Comparison of ENCODE assay signal across 13 cellular contexts in genomic region chr9:94995294-94995693, GRCh38.
DNase-seq lines count a peak whose midpoint lies in the region; ATAC-seq, FAIRE-seq and TF ChIP-seq lines count a peak whose summit lies in the region.
"Had no signal": no experiment of that assay in that cellular context is flagged by ENCODE, and none has a peak within 500 bp of the region (broad histone marks: within the 10 kb centered on the region; RNA-seq: fewer than 3 reads in every experiment).

No MANE protein-coding gene starts in this region.

- H3K4me1 ChIP-seq in A549: peaks cover 80% of the 10 kb centered on the region
- no peaks in the 10 kb centered on the region for H3K4me1 ChIP-seq in lung (ENCODE audit: control insufficient read depth in 2 of 2, insufficient read depth in 2 of 2, low read length in 2 of 2)
- H3K4me1 ChIP-seq: foreskin keratinocyte had no signal

- no peaks in the 10 kb centered on the region for H3K27me3 ChIP-seq in brain microvascular endothelial cell (replicated peaks)
- no peaks in the 10 kb centered on the region for H3K27me3 ChIP-seq in lung (ENCODE audit: control insufficient read depth, insufficient read depth)
- H3K27me3 ChIP-seq: foreskin keratinocyte had no signal

- CTCF ChIA-PET in A549 (lab: Yijun Ruan, JAX): interaction anchor here (0.9 to 1.0 kb wide), 2 partner anchors 127 to 213 kb away, joined by 3 read pairs; no protein-coding TSS in a partner anchor
- CTCF ChIA-PET in HEK293T (lab: Yijun Ruan, JAX): no interaction called here

- POLR2A ChIA-PET in A549 (lab: Yijun Ruan, JAX) (no interaction called here), HEK293T (lab: Yijun Ruan, JAX) (interaction anchor here (1.4 kb wide), 1 partner anchor 76 kb away, joined by 3 read pairs; no protein-coding TSS in a partner anchor)

- ATAC-seq in A549 (no peak), lung (ENCODE audit: insufficient read depth, low FRiP score) (no peak), HG03108 (IDR thresholded peaks at IDR 0.05; ENCODE audit: unreplicated experiment) (no peak), HG02981 (IDR thresholded peaks at IDR 0.05; ENCODE audit: unreplicated experiment) (no peak)
- ATAC-seq: activated CD8-positive, alpha-beta T cell treated with anti-CD3 and anti-CD28 coated beads, Interleukin-2, amount 10 ng/mL, durations not matched to agents 7 days and 5 days; foreskin keratinocyte had no signal

- WGBS in A549 (ENCODE audit: missing lambda C conversion rate): 71% methylated on average over 1 of the region's 1 CpG
- WGBS in lung, 2 donors: 85 to 92% methylated on average over 1 of the region's 1 CpG

- no peak for TF ChIP-seq CTCF in A549 (IDR thresholded peaks at IDR 0.05)
- TF ChIP-seq CTCF in brain microvascular endothelial cell (IDR thresholded peaks at IDR 0.05; ENCODE audit: low read depth, low read length, missing control alignments): no peak
- no peak for TF ChIP-seq CTCF in lung (IDR thresholded peaks at IDR 0.05; ENCODE audit: control extremely low read depth, extremely low read depth)
- TF ChIP-seq CTCF in GM13976 (IDR thresholded peaks at IDR 0.05; ENCODE audit: borderline replicate concordance, control extremely low read depth, extremely low read depth, insufficient read depth, missing control alignments): no peak

- in situ Hi-C loops in brain microvascular endothelial cell (cut with HindIII; ENCODE audit: low pct_ligation_motif_present, low sequenced_read_pairs) (no loop called here), GM13976 (cut with MboI; ENCODE audit: low sequenced_read_pairs, unreplicated experiment) (no loop called here)

- peak overlapping the region; percentile 89 to 94 for H3K27ac ChIP-seq in A549
- peak overlapping the region; percentile 58 for H3K27ac ChIP-seq in brain microvascular endothelial cell
- peak overlapping the region; percentile 56 to 75 for H3K27ac ChIP-seq in lung (ENCODE audit: low read depth in 1 of 2, low read length in 1 of 2)
- peak overlapping the region in 13 of 21 experiments; percentile 2 to 77 (median 46) for H3K27ac ChIP-seq in skin epidermis
- H3K27ac ChIP-seq: foreskin keratinocyte had no signal

- H3K9me3 ChIP-seq in A549 (no peaks in the 10 kb centered on the region), lung (ENCODE audit: control insufficient read depth in 2 of 2, insufficient read depth in 1 of 2, low read length in 1 of 2) (no peaks in the 10 kb centered on the region)
- H3K9me3 ChIP-seq: Caco-2 had no signal

- no peak for TF ChIP-seq POLR2A in A549 (IDR thresholded peaks at IDR 0.05; ENCODE audit: low read length)

- no peaks in the 10 kb centered on the region for H3K36me3 ChIP-seq in brain microvascular endothelial cell (replicated peaks)
- H3K36me3 ChIP-seq in lung (ENCODE audit: control insufficient read depth in 2 of 2, insufficient read depth in 2 of 2, low read length in 2 of 2): peaks cover 0 to 2% of the 10 kb centered on the region in 2 donors

- no peak for TF ChIP-seq RAD21 in A549 (conservative IDR thresholded peaks at IDR 0.05 in 1 of 2, IDR thresholded peaks at IDR 0.05 in 1 of 2)

- peak overlapping the region; percentile 91 for H3K4me2 ChIP-seq in A549

- H3K4me3 ChIP-seq in A549: no peak overlapping the region
- no peak overlapping the region for H3K4me3 ChIP-seq in brain microvascular endothelial cell (ENCODE audit: low read depth, low read length)
- H3K4me3 ChIP-seq in lung: no peak overlapping the region
- H3K4me3 ChIP-seq in skin epidermis: no peak overlapping the region

- no peak for TF ChIP-seq EP300 in A549 (IDR thresholded peaks at IDR 0.05)

- FAIRE-seq in A549 (lab: Jason Lieb, UNC): no peak

- DNase-seq in A549 (ENCODE audit: low read depth in 1 of 2, low spot score in 1 of 2): no peak
- no peak for DNase-seq in brain microvascular endothelial cell
- DNase-seq in lung (ENCODE audit: low spot score): no peak
- DNase-seq in HEK293T (ENCODE audit: extremely low spot score): no peak
- no peak for DNase-seq in GM13976 (ENCODE audit: low spot score)
- DNase-seq: activated CD8-positive, alpha-beta T cell treated with anti-CD3 and anti-CD28 coated beads, Interleukin-2, amount 10 ng/mL, durations not matched to agents 7 days and 5 days; Caco-2; foreskin keratinocyte; GF-D8; NCI-H1048 had no signal

TF ChIP-seq in A549, 52 proteins besides CTCF, POLR2A, EP300 and RAD21 (continues in another document):
- TF ChIP-seq RNF2 (IDR thresholded peaks at IDR 0.05; ENCODE audit: borderline replicate concordance, low read depth): no peak
- TF ChIP-seq HMGXB4 (CRISPR knock-in tag; IDR thresholded peaks at IDR 0.05; ENCODE audit: borderline replicate concordance): no peak
- no peak for TF ChIP-seq PBX3 (IDR thresholded peaks at IDR 0.05)
- no peak for TF ChIP-seq POLR2AphosphoS2 (conservative IDR thresholded peaks at IDR 0.05; ENCODE audit: low read length)
- TF ChIP-seq PHF8 (IDR thresholded peaks at IDR 0.05; ENCODE audit: borderline replicate concordance, low read depth): no peak
- TF ChIP-seq BCL3 (IDR thresholded peaks at IDR 0.05): no peak

TF ChIP-seq in HEK293T, 16 proteins besides CTCF, POLR2A, EP300 and RAD21:
- TF ChIP-seq NFRKB (IDR thresholded peaks at IDR 0.05) (no peak), FOXK2 (IDR thresholded peaks at IDR 0.05) (no peak), ZNF384 (IDR thresholded peaks at IDR 0.05) (no peak), L3MBTL2 (conservative IDR thresholded peaks at IDR 0.05) (no peak), TARDBP (IDR thresholded peaks at IDR 0.05) (no peak)
